In genomic region chr18:79982736-79983135, GRCh38 we compare ENCODE assay signal across 10 cellular contexts. TPM values are rescaled to one million over a fixed set of nuclear protein-coding genes. Genes with fewer than 3 reads are reported as not detected.
DNase-seq lines count a peak whose midpoint lies in the region; ATAC-seq, FAIRE-seq and TF ChIP-seq lines count a peak whose summit lies in the region.
"Had no signal": no experiment of that assay in that cellular context is flagged by ENCODE, and none has a peak within 500 bp of the region (broad histone marks: within the 10 kb centered on the region; RNA-seq: fewer than 3 reads in every experiment).

No MANE protein-coding gene starts in this region.

- ATAC-seq in activated naive CD8-positive, alpha-beta T cell treated with anti-CD3 and anti-CD28 coated beads, Interleukin-2, amount 50 U/mL, for 24 hours, result peak; percentile 58
- no peak for ATAC-seq in GM18519 (IDR thresholded peaks at IDR 0.05; ENCODE audit: low FRiP score, unreplicated experiment)

- peaks cover 92% of the 10 kb centered on the region for H4K20me1 ChIP-seq in Loucy (ENCODE audit: insufficient read depth, low read length, poor library complexity, severe bottlenecking)

- FAIRE-seq in D721Med (lab: Jason Lieb, UNC), result peak; percentile 68
- FAIRE-seq: frontal cortex had no signal

- H3F3A ChIP-seq in Loucy (ENCODE audit: low read depth), result no peaks in the 10 kb centered on the region

- H3K9ac ChIP-seq in Loucy (ENCODE audit: low read depth, low read length, poor library complexity, severe bottlenecking), result no peak overlapping the region

- peaks cover 52% of the 10 kb centered on the region for H3K36me3 Mint-ChIP-seq in activated naive CD8-positive, alpha-beta T cell treated with anti-CD3 and anti-CD28 coated beads, Interleukin-2, amount 50 U/mL, for 24 hours (ENCODE audit: low read depth)
- peaks cover 3 to 10% (median 8%) of the 10 kb centered on the region in 3 donors for H3K36me3 Mint-ChIP-seq in immature natural killer cell

- H3K9me2 ChIP-seq in Loucy (replicated peaks; ENCODE audit: low read depth, low read length), result no peaks in the 10 kb centered on the region

- no peak overlapping the region for H2AFZ ChIP-seq in Loucy (ENCODE audit: low read length)

- H3K27me3 Mint-ChIP-seq in activated naive CD8-positive, alpha-beta T cell treated with anti-CD3 and anti-CD28 coated beads, Interleukin-2, amount 50 U/mL, for 24 hours, result no peaks in the 10 kb centered on the region
- peaks cover 3 to 4% (median 4%) of the 10 kb centered on the region in 3 donors for H3K27me3 Mint-ChIP-seq in immature natural killer cell (ENCODE audit: low read depth in 3 of 3)

- H3K4me3 Mint-ChIP-seq in activated naive CD8-positive, alpha-beta T cell treated with anti-CD3 and anti-CD28 coated beads, Interleukin-2, amount 50 U/mL, for 24 hours, result no peak overlapping the region
- peak overlapping the region in 2 of 5 donors; percentile 36 to 41 for H3K4me3 Mint-ChIP-seq in immature natural killer cell

- peak overlapping the region; percentile 70 for H3K27ac Mint-ChIP-seq in activated naive CD8-positive, alpha-beta T cell treated with anti-CD3 and anti-CD28 coated beads, Interleukin-2, amount 50 U/mL, for 24 hours
- H3K27ac Mint-ChIP-seq in immature natural killer cell, result peak overlapping the region in 3 of 6 donors; percentile 34 to 83 (median 37)

- H3K9me3 ChIP-seq in Loucy (ENCODE audit: insufficient read depth, low read depth, low read length) (no peaks in the 10 kb centered on the region), suprapubic skin (no peaks in the 10 kb centered on the region)

- DNase-seq in D721Med (ENCODE audit: insufficient read length, low spot score), result no peak
- DNase-seq in activated naive CD8-positive, alpha-beta T cell treated with anti-CD3 and anti-CD28 coated beads, Interleukin-2, amount 50 U/mL, for 24 hours, result no peak
- DNase-seq in mesenteric fat pad (ENCODE audit: low spot score), result peak; percentile 30
- DNase-seq in suprapubic skin (ENCODE audit: low spot score in 2 of 2), result no peak
- no peak for DNase-seq in immature natural killer cell
- no peak for DNase-seq in kidney glomerular epithelial cell (lab: John Stamatoyannopoulos, UW)
- DNase-seq: NCI-H446 treated with DMSO at 0.1 percent for 48 hours had no signal

- peaks cover 77% of the 10 kb centered on the region for H3K4me1 ChIP-seq in Loucy (ENCODE audit: insufficient read depth, low read length, poor library complexity, severe bottlenecking)
- peaks cover 33% of the 10 kb centered on the region for H3K4me1 ChIP-seq in suprapubic skin

- H3K27ac ChIP-seq in suprapubic skin, result no peak overlapping the region

- WGBS in suprapubic skin, result 81% methylated on average over 6 of the region's 6 CpGs

- H3K4me3 ChIP-seq in Loucy (ENCODE audit: low read length, poor library complexity, severe bottlenecking), result peak overlapping the region; percentile 56
- no peak overlapping the region for H3K4me3 ChIP-seq in suprapubic skin

- H3K79me2 ChIP-seq in Loucy (ENCODE audit: insufficient read depth, low read length), result peaks cover 99% of the 10 kb centered on the region

- TF ChIP-seq CTCF in D721Med (IDR thresholded peaks at IDR 0.05; ENCODE audit: insufficient read depth, missing control alignments) (no peak), Loucy (conservative IDR thresholded peaks at IDR 0.05; ENCODE audit: low read length) (no peak), suprapubic skin (IDR thresholded peaks at IDR 0.05) (no peak)

- no peak for TF ChIP-seq POLR2A in suprapubic skin (IDR thresholded peaks at IDR 0.05)

- H3K9me3 Mint-ChIP-seq in activated naive CD8-positive, alpha-beta T cell treated with anti-CD3 and anti-CD28 coated beads, Interleukin-2, amount 50 U/mL, for 24 hours, result no peaks in the 10 kb centered on the region
- H3K9me3 Mint-ChIP-seq in immature natural killer cell, result no peaks in the 10 kb centered on the region

- H3K4me1 Mint-ChIP-seq in activated naive CD8-positive, alpha-beta T cell treated with anti-CD3 and anti-CD28 coated beads, Interleukin-2, amount 50 U/mL, for 24 hours, result peaks cover 72% of the 10 kb centered on the region
- H3K4me1 Mint-ChIP-seq in immature natural killer cell, result peaks cover 73 to 87% of the 10 kb centered on the region in 2 donors

- H3K36me3 ChIP-seq in Loucy (ENCODE audit: insufficient read depth, low read length) (no peaks in the 10 kb centered on the region), suprapubic skin (peaks cover 6% of the 10 kb centered on the region)

- no peaks in the 10 kb centered on the region for H3K27me3 ChIP-seq in Loucy (ENCODE audit: insufficient read depth, low read length, poor library complexity, severe bottlenecking)
- no peaks in the 10 kb centered on the region for H3K27me3 ChIP-seq in suprapubic skin

- H3K4me2 ChIP-seq in Loucy (ENCODE audit: low read depth, low read length, poor library complexity, severe bottlenecking), result peak overlapping the region; percentile 94

- no peak for TF ChIP-seq EP300 in suprapubic skin (IDR thresholded peaks at IDR 0.05)

RNA-seq across cellular contexts. Expression of gene TXNL4A, which starts 5.6 kb away (rescaled TPM):
- 107 TPM for total RNA-seq in mesenteric fat pad
- total RNA-seq in suprapubic skin, result 10 to 100 TPM; 20.6 to 35.0 (median 24.6) TPM
- polyA plus RNA-seq in immature natural killer cell, result 100 to 1,000 TPM; 209 to 330 (median 248) TPM

RNA-seq across cellular contexts. Expression of gene HSBP1L1, which starts 18.3 kb away (rescaled TPM):
- total RNA-seq in mesenteric fat pad (18.8 TPM), suprapubic skin (10 to 100 TPM; 25.0 to 45.7 (median 41.5) TPM)
- polyA plus RNA-seq in immature natural killer cell, result 10 to 100 TPM in 1 of 3 donors, 1 to 10 TPM in 2; 4.2 to 11.8 (median 9.8) TPM

RNA-seq across cellular contexts. Expression of gene SLC66A2, which starts 31.3 kb away (rescaled TPM):
- 85.9 TPM for total RNA-seq in mesenteric fat pad
- 10 to 100 TPM; 53.4 to 84.7 (median 79.3) TPM for total RNA-seq in suprapubic skin
- polyA plus RNA-seq in immature natural killer cell, result 10 to 100 TPM in 2 of 3 donors, 1 to 10 TPM in 1; 9.0 to 16.5 (median 11.8) TPM

RNA-seq across cellular contexts. Expression of gene RBFA, which starts 51.5 kb away (rescaled TPM):
- total RNA-seq in mesenteric fat pad (31.7 TPM), suprapubic skin (10 to 100 TPM; 40.5 to 66.1 (median 47.8) TPM)
- polyA plus RNA-seq in immature natural killer cell, result 10 to 100 TPM in 1 of 3 donors, 1 to 10 TPM in 2; 7.2 to 10.3 (median 7.6) TPM
